ENCODE assay signal across 18 cellular contexts in genomic region chr12:74801625-74802024, GRCh38.
DNase-seq lines count a peak whose midpoint lies in the region; ATAC-seq, FAIRE-seq and TF ChIP-seq lines count a peak whose summit lies in the region.
"Had no signal": no experiment of that assay in that cellular context is flagged by ENCODE, and none has a peak within 500 bp of the region (broad histone marks: within the 10 kb centered on the region; RNA-seq: fewer than 3 reads in every experiment).

No MANE protein-coding gene starts in this region.

- ATAC-seq in A549, result no peak
- no peak for ATAC-seq in IMR-90 (ENCODE audit: low read depth)
- ATAC-seq in activated T-helper 17 cell treated with anti-CD3 and anti-CD28 coated beads, Interleukin-2, amount 50 U/mL, for 72 hours (replicated peaks), result no peak
- ATAC-seq in HG03354 (IDR thresholded peaks at IDR 0.05; ENCODE audit: poor library complexity, severe bottlenecking, unreplicated experiment), result no peak

- H3K27me3 ChIP-seq in IMR-90 (ENCODE audit: control insufficient read depth, insufficient read depth, low read length) (no peaks in the 10 kb centered on the region), adipocyte (replicated peaks; ENCODE audit: control insufficient read depth, insufficient read depth, low read length) (peaks cover 4% of the 10 kb centered on the region), hepatocyte (no peaks in the 10 kb centered on the region)

- dilution Hi-C loops in IMR-90 (cut with HindIII; ENCODE audit: low sequenced_read_pairs, unreplicated experiment), result no loop called here

- no peaks in the 10 kb centered on the region for H3K9me1 ChIP-seq in IMR-90 (ENCODE audit: insufficient read depth, low read length)

- no peak overlapping the region for H2AK9ac ChIP-seq in IMR-90 (replicated peaks; ENCODE audit: low read depth, low read length, poor library complexity)

- no peak overlapping the region for H3K14ac ChIP-seq in IMR-90 (replicated peaks; ENCODE audit: low read depth, low read length)

- H2AK5ac ChIP-seq in IMR-90 (ENCODE audit: low read depth, low read length), result no peak overlapping the region

- BruUV-seq in IMR-90 (replicated peaks; lab: Mats Ljungman, UMichigan), result no TSS peak

- H3K9me3 Mint-ChIP-seq in activated T-helper 17 cell treated with anti-CD3 and anti-CD28 coated beads, Interleukin-2, amount 50 U/mL, for 72 hours, result no peaks in the 10 kb centered on the region
- no peaks in the 10 kb centered on the region for H3K9me3 Mint-ChIP-seq in activated CD4-positive, alpha-beta T cell treated with anti-CD3 and anti-CD28 coated beads, Interleukin-2, amount 10 ng/mL, durations not matched to agents 24 days and 14 days
- H3K9me3 Mint-ChIP-seq: CD4-positive, alpha-beta T cell had no signal

- intact Hi-C loops in IMR-90 (cut with micrococcal nuclease), result loop anchor here (2.0 to 10.0 kb wide), 3 partner anchors 253 to 681 kb away; partner anchors contain the start of gene GLIPR1
- intact Hi-C loops in activated CD4-positive, alpha-beta T cell treated with anti-CD3 and anti-CD28 coated beads, Interleukin-2, amount 10 ng/mL, durations not matched to agents 24 days and 14 days (cut with micrococcal nuclease), result no loop called here

- no peaks in the 10 kb centered on the region for H3K4me1 Mint-ChIP-seq in activated T-helper 17 cell treated with anti-CD3 and anti-CD28 coated beads, Interleukin-2, amount 50 U/mL, for 72 hours
- H3K4me1 Mint-ChIP-seq in activated CD4-positive, alpha-beta T cell treated with anti-CD3 and anti-CD28 coated beads, Interleukin-2, amount 10 ng/mL, durations not matched to agents 24 days and 14 days, result no peaks in the 10 kb centered on the region
- H3K4me1 Mint-ChIP-seq: B cell had no signal

- no peak overlapping the region for H2AFZ ChIP-seq in IMR-90 (replicated peaks; ENCODE audit: low read length, poor library complexity)
- H2AFZ ChIP-seq in hepatocyte, result no peak overlapping the region

- no peaks in the 10 kb centered on the region for H3K4me1 ChIP-seq in A549
- H3K4me1 ChIP-seq in IMR-90 (ENCODE audit: control insufficient read depth, insufficient read depth, low read length), result no peaks in the 10 kb centered on the region
- no peaks in the 10 kb centered on the region for H3K4me1 ChIP-seq in adipocyte (ENCODE audit: control insufficient read depth, insufficient read depth, low read length)
- no peaks in the 10 kb centered on the region for H3K4me1 ChIP-seq in hepatocyte (ENCODE audit: insufficient read depth)

- H4K20me1 ChIP-seq in IMR-90 (ENCODE audit: insufficient read depth, low read length) (no peaks in the 10 kb centered on the region), hepatocyte (ENCODE audit: insufficient read depth, poor library complexity, severe bottlenecking) (no peaks in the 10 kb centered on the region)

- H3K36me3 ChIP-seq in IMR-90 (ENCODE audit: control insufficient read depth, insufficient read depth, low read length) (no peaks in the 10 kb centered on the region), adipocyte (ENCODE audit: control insufficient read depth, insufficient read depth, low read length, severe bottlenecking) (no peaks in the 10 kb centered on the region), hepatocyte (replicated peaks; ENCODE audit: insufficient read depth, low read depth) (no peaks in the 10 kb centered on the region)

- no peak overlapping the region for H2BK15ac ChIP-seq in IMR-90 (ENCODE audit: low read depth, low read length)

- POLR2A ChIA-PET in A549 (lab: Yijun Ruan, JAX), result no interaction called here
- POLR2A ChIA-PET in IMR-90 (lab: Charles Lee; ENCODE audit: unreplicated experiment), result no interaction called here

- no peaks in the 10 kb centered on the region for H3K27me3 Mint-ChIP-seq in activated T-helper 17 cell treated with anti-CD3 and anti-CD28 coated beads, Interleukin-2, amount 50 U/mL, for 72 hours
- no peaks in the 10 kb centered on the region for H3K27me3 Mint-ChIP-seq in activated CD4-positive, alpha-beta T cell treated with anti-CD3 and anti-CD28 coated beads, Interleukin-2, amount 10 ng/mL, durations not matched to agents 24 days and 14 days
- H3K27me3 Mint-ChIP-seq: B cell; CD4-positive, alpha-beta T cell had no signal

- no peak overlapping the region for H3K23ac ChIP-seq in IMR-90 (ENCODE audit: low read depth, low read length)

- H3K9me3 ChIP-seq in A549 (no peaks in the 10 kb centered on the region), IMR-90 (ENCODE audit: control insufficient read depth, insufficient read depth, low read length) (no peaks in the 10 kb centered on the region), adipocyte (ENCODE audit: control insufficient read depth, low read length) (no peaks in the 10 kb centered on the region), hepatocyte (ENCODE audit: low read depth) (no peaks in the 10 kb centered on the region)

- 55% methylated on average over 2 of the region's 2 CpGs for WGBS in A549 (ENCODE audit: missing lambda C conversion rate)
- no CpG with 5 or more reads among the region's 2 CpGs for WGBS in IMR-90 (ENCODE audit: extremely low coverage in 2 of 2, insufficient read length in 1 of 2), 2 experiments
- WGBS in hepatocyte (ENCODE audit: low lambda C conversion rate, missing lambda C conversion rate), result 47% methylated on average over 2 of the region's 2 CpGs

- H3K4ac ChIP-seq in IMR-90 (ENCODE audit: low read depth, low read length), result no peak overlapping the region

- no peaks in the 10 kb centered on the region for H3K79me2 ChIP-seq in hepatocyte

- H2BK5ac ChIP-seq in IMR-90 (ENCODE audit: low read depth, low read length, poor library complexity, severe bottlenecking), result no peak overlapping the region

- H4K91ac ChIP-seq in IMR-90 (ENCODE audit: insufficient read depth, low read depth, low read length), result no peak overlapping the region

- no peak overlapping the region for H4K5ac ChIP-seq in IMR-90 (ENCODE audit: low read depth, low read length)

- no peak overlapping the region for H3K4me3 ChIP-seq in A549
- H3K4me3 ChIP-seq in IMR-90 (ENCODE audit: insufficient read depth, low read depth, low read length), result no peak overlapping the region
- no peak overlapping the region for H3K4me3 ChIP-seq in adipocyte (ENCODE audit: low read length)
- no peak overlapping the region for H3K4me3 ChIP-seq in hepatocyte

- TF ChIP-seq POLR2A in A549 (IDR thresholded peaks at IDR 0.05; ENCODE audit: low read length), result no peak
- no peak for TF ChIP-seq POLR2A in IMR-90 (IDR thresholded peaks at IDR 0.05; ENCODE audit: low read depth, low read length)

- H3K27ac ChIP-seq in A549, result no peak overlapping the region
- H3K27ac ChIP-seq in IMR-90 (ENCODE audit: insufficient read depth, low read length), result no peak overlapping the region
- no peak overlapping the region for H3K27ac ChIP-seq in hepatocyte

- no peak for TF ChIP-seq EP300 in A549 (IDR thresholded peaks at IDR 0.05)

- H3K4me3 Mint-ChIP-seq in activated T-helper 17 cell treated with anti-CD3 and anti-CD28 coated beads, Interleukin-2, amount 50 U/mL, for 72 hours, result no peak overlapping the region
- no peak overlapping the region for H3K4me3 Mint-ChIP-seq in activated CD4-positive, alpha-beta T cell treated with anti-CD3 and anti-CD28 coated beads, Interleukin-2, amount 10 ng/mL, durations not matched to agents 24 days and 14 days
- H3K4me3 Mint-ChIP-seq: B cell; CD4-positive, alpha-beta T cell had no signal

- in situ Hi-C loops in IMR-90 (cut with MboI; ENCODE audit: low sequenced_read_pairs), result no loop called here

- H3K9ac ChIP-seq in IMR-90 (ENCODE audit: low read depth, low read length), result no peak overlapping the region
- H3K9ac ChIP-seq in adipocyte (ENCODE audit: low read length), result no peak overlapping the region

- H3K4me2 ChIP-seq in A549 (no peak overlapping the region), IMR-90 (ENCODE audit: low read depth, low read length) (no peak overlapping the region), hepatocyte (no peak overlapping the region)

- CTCF ChIA-PET in A549 (lab: Yijun Ruan, JAX) (no interaction called here), IMR-90 (lab: Yijun Ruan, JAX) (no interaction called here)

- H2BK120ac ChIP-seq in IMR-90 (ENCODE audit: low read depth, low read length), result no peak overlapping the region

- H3K56ac ChIP-seq in IMR-90 (ENCODE audit: extremely low read depth, insufficient read depth, low read length), result no peak overlapping the region

- DNase-seq in A549 (ENCODE audit: low read depth in 1 of 2, low spot score in 1 of 2), result no peak
- DNase-seq in IMR-90, result no peak
- DNase-seq in adipocyte (ENCODE audit: low read depth), result peak; percentile 44
- peak; percentile 41 for DNase-seq in hepatocyte (ENCODE audit: low spot score)
- no peak for DNase-seq in superior temporal gyrus (ENCODE audit: extremely low spot score)
- no peak for DNase-seq in activated CD4-positive, alpha-beta T cell treated with anti-CD3 and anti-CD28 coated beads, Interleukin-2, amount 10 ng/mL, durations not matched to agents 24 days and 14 days
- DNase-seq: Calu3; CD4-positive, alpha-beta T cell; DMS79 treated with DMSO at 0.1 percent for 48 hours; Karpas-422; NCI-H1092; NCI-H1694 treated with DMSO at 0.1 percent for 48 hours; NCI-H446; SIG-M5 had no signal

- TF ChIP-seq CTCF in A549 (IDR thresholded peaks at IDR 0.05), result no peak
- TF ChIP-seq CTCF in IMR-90 (conservative IDR thresholded peaks at IDR 0.05; ENCODE audit: low read depth, low read length), result no peak
- no peak for TF ChIP-seq CTCF in hepatocyte (IDR thresholded peaks at IDR 0.05; ENCODE audit: poor library complexity)

- H3K79me1 ChIP-seq in IMR-90 (ENCODE audit: low read depth in 1 of 2, low read length in 2 of 2), result no peaks in the 10 kb centered on the region

- H3K36me3 Mint-ChIP-seq in activated T-helper 17 cell treated with anti-CD3 and anti-CD28 coated beads, Interleukin-2, amount 50 U/mL, for 72 hours (ENCODE audit: low read depth), result no peaks in the 10 kb centered on the region
- no peaks in the 10 kb centered on the region for H3K36me3 Mint-ChIP-seq in activated CD4-positive, alpha-beta T cell treated with anti-CD3 and anti-CD28 coated beads, Interleukin-2, amount 10 ng/mL, durations not matched to agents 24 days and 14 days (ENCODE audit: low read depth)

- no peak overlapping the region for H3K18ac ChIP-seq in IMR-90 (ENCODE audit: low read depth, low read length)

- TF ChIP-seq RAD21 in A549 (conservative IDR thresholded peaks at IDR 0.05 in 1 of 2, IDR thresholded peaks at IDR 0.05 in 1 of 2) (no peak), IMR-90 (IDR thresholded peaks at IDR 0.05; ENCODE audit: low read length) (no peak)

- no peak overlapping the region for H4K8ac ChIP-seq in IMR-90 (ENCODE audit: low read depth in 2 of 2, low read length in 2 of 2)

- FAIRE-seq in A549 (lab: Jason Lieb, UNC), result no peak
- FAIRE-seq: GM12891 had no signal

- H3K27ac Mint-ChIP-seq in activated T-helper 17 cell treated with anti-CD3 and anti-CD28 coated beads, Interleukin-2, amount 50 U/mL, for 72 hours, result no peak overlapping the region
- no peak overlapping the region for H3K27ac Mint-ChIP-seq in activated CD4-positive, alpha-beta T cell treated with anti-CD3 and anti-CD28 coated beads, Interleukin-2, amount 10 ng/mL, durations not matched to agents 24 days and 14 days
- H3K27ac Mint-ChIP-seq: B cell; CD4-positive, alpha-beta T cell had no signal

- no peaks in the 10 kb centered on the region for H3K9me2 ChIP-seq in hepatocyte (replicated peaks; ENCODE audit: insufficient read depth)

- no peak overlapping the region for H2BK20ac ChIP-seq in IMR-90 (ENCODE audit: low read depth, low read length)

TF ChIP-seq in IMR-90, 13 proteins besides CTCF, POLR2A, EP300 and RAD21:
- TF ChIP-seq SMC3 (IDR thresholded peaks at IDR 0.05; ENCODE audit: low read depth, low read length), result no peak
- peak; percentile 93 for TF ChIP-seq CEBPB (IDR thresholded peaks at IDR 0.05; ENCODE audit: low read depth, low read length)

Comparison
In these comparisons a context has a peak if more than half of its experiments do, and no peak if none do; other contexts are left out.
1. DNase-seq: peak in adipocyte (single experiment) and hepatocyte (single experiment); none in A549 (0 of 2), IMR-90 (single experiment), superior temporal gyrus (single experiment) and activated CD4-positive, alpha-beta T cell treated with anti-CD3 and anti-CD28 coated beads, Interleukin-2, amount 10 ng/mL, durations not matched to agents 24 days and 14 days (single experiment).